Comparison of ENCODE assay signal across 14 cellular contexts in genomic region chr5:181100121-181101015, GRCh38. TPM values are rescaled to one million over a fixed set of nuclear protein-coding genes. Genes with fewer than 3 reads are reported as not detected.
A peak's percentile ranks its signal among the peaks of the same experiment; 100 is the strongest.
DNase-seq lines count a peak whose midpoint lies in the region; ATAC-seq, FAIRE-seq and TF ChIP-seq lines count a peak whose summit lies in the region.
"Had no signal": no experiment of that assay in that cellular context is flagged by ENCODE, and none has a peak within 500 bp of the region (broad histone marks: within the 10 kb centered on the region; RNA-seq: fewer than 3 reads in every experiment).

No MANE protein-coding gene starts in this region.

- FAIRE-seq in K562 (lab: Jason Lieb, UNC) (no peak), HTR-8/SVneo (lab: Jason Lieb, UNC) (no peak)

- TF ChIP-seq RAD21 in K562 (CRISPR knock-in tag; conservative IDR thresholded peaks at IDR 0.05 in 1 of 2, IDR thresholded peaks at IDR 0.05 in 1 of 2): no peak

- H2AFZ ChIP-seq in K562 (ENCODE audit: low read depth, low read length): peak overlapping the region; percentile 80

- H3K9ac ChIP-seq in K562 (ENCODE audit: insufficient read depth in 1 of 2, low read depth in 2 of 2, low read length in 2 of 2): peak overlapping the region in 1 of 2 experiments; percentile 90; a peak in 2 of 4 replicates

- no peak for DNase-seq in AG04450 (ENCODE audit: low read depth, low spot score)
- DNase-seq in EL: peak; percentile 39
- peak in 3 of 4 experiments; percentile 34 to 68 (median 37) for DNase-seq in K562 (ENCODE audit: extremely low read depth in 1 of 4, low spot score in 3 of 4)
- peak; percentile 14 to 16 for DNase-seq in lung microvascular endothelial cell (ENCODE audit: low read depth in 2 of 2)
- DNase-seq in HTR-8/SVneo (ENCODE audit: insufficient read length, low spot score): no peak
- DNase-seq: GDM1; NCI-H2227 treated with DMSO at 0.1 percent for 48 hours; stimulated activated CD4-positive, alpha-beta T cell treated with anti-CD3 and anti-CD28 coated beads, Interleukin-2, amount 100 ng/mL, for 48 hours had no signal

- H3K4me2 ChIP-seq in K562 (ENCODE audit: insufficient read depth, low read length): peak overlapping the region; percentile 72

- TF ChIP-seq POLR2A in K562 (conservative IDR thresholded peaks at IDR 0.05): no peak

- H3K27me3 ChIP-seq in AG04450 (ENCODE audit: control insufficient read depth, insufficient read depth, low read length) (peaks cover 14% of the 10 kb centered on the region), K562 (ENCODE audit: control insufficient read depth in 2 of 2, insufficient read depth in 2 of 2, low read length in 2 of 2) (no peaks in the 10 kb centered on the region)

- no peak for TF ChIP-seq EP300 in K562 (IDR thresholded peaks at IDR 0.05; ENCODE audit: low read length)

- H3K79me2 ChIP-seq in K562 (ENCODE audit: control insufficient read depth, insufficient read depth, low read length): no peaks in the 10 kb centered on the region

- H3K9me3 ChIP-seq in AG04450 (ENCODE audit: control insufficient read depth, insufficient read depth, low read length) (no peaks in the 10 kb centered on the region), K562 (replicated peaks; ENCODE audit: control insufficient read depth, insufficient read depth, low read depth, low read length) (no peaks in the 10 kb centered on the region)
- H3K9me3 ChIP-seq: upper lobe of left lung had no signal

- no peaks in the 10 kb centered on the region for H3K36me3 ChIP-seq in K562 (ENCODE audit: control insufficient read depth, insufficient read depth, low read length)
- H3K36me3 ChIP-seq: upper lobe of left lung had no signal

- 3% methylated on average over 39 of the region's 63 CpGs for WGBS in K562 (ENCODE audit: insufficient coverage, low coverage, missing lambda C conversion rate)

- POLR2A ChIA-PET in AG04450 (lab: Yijun Ruan, JAX): no interaction called here
- POLR2A ChIA-PET in K562 (lab: Yijun Ruan, JAX): interaction anchor here (0.7 to 1.1 kb wide), 9 partner anchors 12 to 498 kb away, joined by 3 read pairs; no protein-coding TSS in a partner anchor

- H3K4me3 ChIP-seq in AG04450 (ENCODE audit: low read depth, low read length): peak overlapping the region; percentile 25; the same call in 1 of the 2 replicates
- peak overlapping the region; percentile 39 for H3K4me3 ChIP-seq in K562
- H3K4me3 ChIP-seq: upper lobe of left lung had no signal

- intact Hi-C loops in K562 (cut with micrococcal nuclease): loop anchor here (10.0 kb wide), 1 partner anchor 64 kb away; no protein-coding TSS in a partner anchor

- H3K27ac ChIP-seq in AG04450 (ENCODE audit: low read depth, low read length) (no peak overlapping the region), K562 (ENCODE audit: extremely low read depth, low read depth, low read length) (peak overlapping the region; percentile 65; the same call in 1 of the 3 replicates)
- H3K27ac ChIP-seq: upper lobe of left lung had no signal

- in situ Hi-C loops in K562 (cut with MboI): no loop called here

- no peaks in the 10 kb centered on the region for H3K9me1 ChIP-seq in K562 (ENCODE audit: control insufficient read depth, insufficient read depth, low read length)

- no peaks in the 10 kb centered on the region; the same call in 1 of the 2 replicates for H4K20me1 ChIP-seq in K562 (replicated peaks; ENCODE audit: control insufficient read depth, insufficient read depth, low read length)

- ATAC-seq in K562: no peak
- ATAC-seq in HG03571 (IDR thresholded peaks at IDR 0.05; ENCODE audit: unreplicated experiment): no peak
- no peak for ATAC-seq in GM21360 (IDR thresholded peaks at IDR 0.05; ENCODE audit: unreplicated experiment)
- no peak for ATAC-seq in GM21515 (IDR thresholded peaks at IDR 0.05; ENCODE audit: unreplicated experiment)
- ATAC-seq: activated T-helper 17 cell treated with anti-CD3 and anti-CD28 coated beads, Interleukin-2, amount 50 U/mL, for 72 hours had no signal

- peaks cover 7 to 32% of the 10 kb centered on the region in 2 experiments for H3K4me1 ChIP-seq in K562 (replicated peaks in 1 of 2; ENCODE audit: control insufficient read depth in 2 of 2, insufficient read depth in 2 of 2, low read length in 2 of 2)

- TF ChIP-seq CTCF in AG04450 (IDR thresholded peaks at IDR 0.05; ENCODE audit: low read depth, low read length): no peak
- no peak for TF ChIP-seq CTCF in K562 (IDR thresholded peaks at IDR 0.05 in 2 of 3, conservative IDR thresholded peaks at IDR 0.05 in 1 of 3; ENCODE audit: insufficient read depth in 2 of 3, low read depth in 1 of 3, low read length in 3 of 3)

- CTCF ChIA-PET in AG04450 (lab: Charles Lee) (interaction anchor here (1.4 kb wide), 1 partner anchor 68 kb away, joined by 4 read pairs; no protein-coding TSS in a partner anchor), K562 (lab: Yijun Ruan, JAX; ENCODE audit: low intra/inter-chr PET ratio) (no interaction called here)

- no TSS peak for BruUV-seq in K562 (replicated peaks; lab: Mats Ljungman, UMichigan)

TF ChIP-seq in K562, 482 proteins besides CTCF, POLR2A, EP300 and RAD21 (continues in another document):
- TF ChIP-seq KDM2B (CRISPR knock-in tag; IDR thresholded peaks at IDR 0.05) (peak; percentile 67; the same call in 1 of the 2 replicates), POLR2G (IDR thresholded peaks at IDR 0.05; ENCODE audit: low read depth, low read length) (0 out of 2 replicates have a peak, but pooled peaks have one; percentile 32), ZNF239 (CRISPR knock-in tag; IDR thresholded peaks at IDR 0.05) (no peak), TCF7 (IDR thresholded peaks at IDR 0.05; ENCODE audit: borderline replicate concordance) (0 out of 2 replicates have a peak, but pooled peaks have one; percentile 3), GATAD2A (IDR thresholded peaks at IDR 0.05) (peak; percentile 65; the same call in 1 of the 2 replicates), NFE2 (IDR thresholded peaks at IDR 0.05; ENCODE audit: low read depth) (0 out of 2 replicates have a peak, but pooled peaks have one; percentile 3)

RNA-seq across cellular contexts. Expression of gene OR2V1, which starts 30.6 kb away (rescaled TPM):
- polyA plus RNA-seq in AG04450 (2011; rRNA removed): not detected in 2 replicates
- polyA minus RNA-seq in AG04450 (2011; rRNA and poly(A)+ RNA removed): not detected in 2 replicates
- not detected in 2 replicates for total RNA-seq in K562 (2011; cell fraction: chromatin; rRNA removed; ENCODE audit: low replicate concordance)
- not detected in 2 replicates for total RNA-seq in K562 (2011; cell fraction: nucleolus; rRNA removed)
- total RNA-seq in K562 (2011; cell fraction: nucleoplasm; rRNA removed): not detected in 2 replicates
- 0.08 TPM in 1 of 2 replicates, not detected in the other for total RNA-seq in K562 (2014; rRNA removed)
- total RNA-seq in K562 (2014; rRNA removed; fragmentation: Illumina TruSeq; extraction: Trizol): 0.04 TPM in 1 of 2 replicates, not detected in the other
- total RNA-seq in K562 (2015; rRNA removed; fragmentation: Illumina TruSeq; extraction: Trizol): not detected in 2 replicates
- total RNA-seq in K562 (2021): 0.07 TPM in 1 of 2 replicates, not detected in the other
- 0.05 and 0.15 TPM in 2 replicates for polyA plus RNA-seq in K562 (2011; rRNA removed)
- polyA plus RNA-seq in K562 (2011; cell fraction: cytosol; rRNA removed): 0.03 TPM in 2 replicates
- not detected in 2 replicates for polyA plus RNA-seq in K562 (2011; cell fraction: nucleus; rRNA removed)
- polyA plus RNA-seq in K562 (2012): 0.06 and 0.08 TPM in 2 replicates
- polyA plus RNA-seq in K562 (2014; fragmentation: Illumina TruSeq; extraction: Trizol): 0.10 TPM in 1 of 2 replicates, not detected in the other
- polyA plus RNA-seq in K562 (2014; fragmentation: Nextera tagmentation; extraction: Ambion mirVana): under 1 TPM; 0.15 to 0.28 TPM
- polyA plus RNA-seq in K562 (2014; rRNA removed): 0.07 TPM in 1 of 2 replicates, not detected in the other
- 0.12 TPM in 1 of 2 replicates, not detected in the other for polyA minus RNA-seq in K562 (2011; rRNA and poly(A)+ RNA removed)
- not detected in 2 replicates for polyA minus RNA-seq in K562 (2011; cell fraction: cytosol; rRNA and poly(A)+ RNA removed)
- not detected in 2 replicates for polyA minus RNA-seq in K562 (2011; cell fraction: nucleus; rRNA and poly(A)+ RNA removed)
- not detected in 2 replicates for total RNA-seq in lung microvascular endothelial cell
- total RNA-seq: activated T-helper 17 cell treated with anti-CD3 and anti-CD28 coated beads, Interleukin-2, amount 50 U/mL, for 72 hours; mononuclear cell; upper lobe of left lung had no signal

RNA-seq across cellular contexts. Expression of gene OR2V2, which starts 47.0 kb away (rescaled TPM):
- polyA plus RNA-seq in AG04450 (2011; rRNA removed) (not detected in 2 replicates), K562 (2011; rRNA removed) (not detected in 2 replicates), K562 (2014; fragmentation: Illumina TruSeq; extraction: Trizol) (not detected in 2 replicates), K562 (2014; fragmentation: Nextera tagmentation; extraction: Ambion mirVana) (under 1 TPM in 1 of 2 experiments, not detected in 1; 0.01 TPM), K562 (2014; rRNA removed) (not detected in 2 replicates)
- not detected in 2 replicates for polyA minus RNA-seq in AG04450 (2011; rRNA and poly(A)+ RNA removed)
- not detected in 2 replicates for total RNA-seq in K562 (2011; cell fraction: chromatin; rRNA removed; ENCODE audit: low replicate concordance)
- total RNA-seq in K562 (2011; cell fraction: nucleolus; rRNA removed): not detected in 2 replicates
- total RNA-seq in K562 (2011; cell fraction: nucleoplasm; rRNA removed): not detected in 2 replicates
- total RNA-seq in K562 (2014; rRNA removed) (not detected in 2 replicates), K562 (2014; rRNA removed; fragmentation: Illumina TruSeq; extraction: Trizol) (not detected in 2 replicates), K562 (2015; rRNA removed; fragmentation: Illumina TruSeq; extraction: Trizol) (not detected in 2 replicates), K562 (2021) (not detected in 2 replicates), lung microvascular endothelial cell (not detected in 2 replicates)
- not detected in 2 replicates for polyA plus RNA-seq in K562 (2011; cell fraction: cytosol; rRNA removed)
- not detected in 2 replicates for polyA plus RNA-seq in K562 (2011; cell fraction: nucleus; rRNA removed)
- not detected in 2 replicates for polyA plus RNA-seq in K562 (2012)
- not detected in 2 replicates for polyA minus RNA-seq in K562 (2011; rRNA and poly(A)+ RNA removed)
- polyA minus RNA-seq in K562 (2011; cell fraction: cytosol; rRNA and poly(A)+ RNA removed): not detected in 2 replicates
- not detected in 2 replicates for polyA minus RNA-seq in K562 (2011; cell fraction: nucleus; rRNA and poly(A)+ RNA removed)
- total RNA-seq: activated T-helper 17 cell treated with anti-CD3 and anti-CD28 coated beads, Interleukin-2, amount 50 U/mL, for 72 hours; mononuclear cell had no signal

Comparison
In these comparisons a context has a peak if more than half of its experiments do, and no peak if none do; other contexts are left out.
1. DNase-seq: peak in EL (single experiment), K562 (3 of 4) and lung microvascular endothelial cell (2 of 2); none in AG04450 (single experiment) and HTR-8/SVneo (single experiment).